ENCODE assay signal across 1 cellular context in genomic region chr22:47176573-47177333, GRCh38.
TF ChIP-seq lines count a peak whose summit lies in the region.

No MANE protein-coding gene starts in this region.

TF ChIP-seq in H1, 55 proteins besides CTCF, POLR2A, EP300 and RAD21:
- no peak for TF ChIP-seq CBX8 (IDR thresholded peaks at IDR 0.05; ENCODE audit: borderline replicate concordance, low read depth, low read length)
- TF ChIP-seq, protein P1, sequence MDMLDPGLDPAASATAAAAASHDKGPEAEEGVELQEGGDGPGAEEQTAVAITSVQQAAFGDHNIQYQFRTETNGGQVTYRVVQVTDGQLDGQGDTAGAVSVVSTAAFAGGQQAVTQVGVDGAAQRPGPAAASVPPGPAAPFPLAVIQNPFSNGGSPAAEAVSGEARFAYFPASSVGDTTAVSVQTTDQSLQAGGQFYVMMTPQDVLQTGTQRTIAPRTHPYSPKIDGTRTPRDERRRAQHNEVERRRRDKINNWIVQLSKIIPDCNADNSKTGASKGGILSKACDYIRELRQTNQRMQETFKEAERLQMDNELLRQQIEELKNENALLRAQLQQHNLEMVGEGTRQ (IDR thresholded peaks at IDR 0.05; ENCODE audit: low read length) = no peak
- TF ChIP-seq SP4 (IDR thresholded peaks at IDR 0.05; ENCODE audit: low read length) = no peak
- TF ChIP-seq POLR2AphosphoS5 (IDR thresholded peaks at IDR 0.05; ENCODE audit: low read depth, low read length) = no peak
- TF ChIP-seq SIRT6 (IDR thresholded peaks at IDR 0.05; ENCODE audit: low read length) = no peak
- no peak for TF ChIP-seq TBP (IDR thresholded peaks at IDR 0.05; ENCODE audit: low read depth, low read length)
- TF ChIP-seq HDAC6 (IDR thresholded peaks at IDR 0.05; ENCODE audit: low read depth, low read length) = no peak
- TF ChIP-seq CHD2 (IDR thresholded peaks at IDR 0.05; ENCODE audit: low read length) = no peak
- TF ChIP-seq JUND (IDR thresholded peaks at IDR 0.05; ENCODE audit: low read length) = no peak
- no peak for TF ChIP-seq GABPA (IDR thresholded peaks at IDR 0.05; ENCODE audit: borderline replicate concordance, insufficient read depth, low read length)
- no peak for TF ChIP-seq PHF8 (conservative IDR thresholded peaks at IDR 0.05; ENCODE audit: low read depth, low read length)
- TF ChIP-seq SIX5 (IDR thresholded peaks at IDR 0.05; ENCODE audit: low read depth, low read length) = no peak
- TF ChIP-seq EGR1 (IDR thresholded peaks at IDR 0.05; ENCODE audit: borderline replicate concordance, low read depth, low read length) = no peak
- TF ChIP-seq JUN (IDR thresholded peaks at IDR 0.05; ENCODE audit: low read depth, low read length) = no peak
- TF ChIP-seq RFX5 (IDR thresholded peaks at IDR 0.05; ENCODE audit: borderline replicate concordance, low read depth, low read length) = no peak
- TF ChIP-seq ASH2L (IDR thresholded peaks at IDR 0.05; ENCODE audit: low read length) = no peak
- TF ChIP-seq TAF7 (optimal IDR thresholded peaks at IDR 0.05; ENCODE audit: borderline replicate concordance, low read depth, low read length) = no peak
